ENCODE assay signal across 17 cellular contexts in genomic region chr11:16881766-16882165, GRCh38.
DNase-seq lines count a peak whose midpoint lies in the region; ATAC-seq and TF ChIP-seq lines count a peak whose summit lies in the region.
"Had no signal": no experiment of that assay in that cellular context is flagged by ENCODE, and none has a peak within 500 bp of the region (broad histone marks: within the 10 kb centered on the region; RNA-seq: fewer than 3 reads in every experiment).

No MANE protein-coding gene starts in this region.

- H3K9me3 Mint-ChIP-seq in neural progenitor cell = no peaks in the 10 kb centered on the region
- H3K9me3 Mint-ChIP-seq: activated naive CD4-positive, alpha-beta T cell treated with anti-CD3 and anti-CD28 coated beads, Interleukin-2, amount 50 U/mL, for 72 hours had no signal

- ATAC-seq in GM18498 (IDR thresholded peaks at IDR 0.05; ENCODE audit: unreplicated experiment) (peak; percentile 68), GM21576 (IDR thresholded peaks at IDR 0.05; ENCODE audit: unreplicated experiment) (peak; percentile 50), PC-3 (no peak), GM19397 (IDR thresholded peaks at IDR 0.05; ENCODE audit: unreplicated experiment) (no peak), GM21528 (IDR thresholded peaks at IDR 0.05; ENCODE audit: low FRiP score, unreplicated experiment) (no peak)

- no peak for TF ChIP-seq CTCF in PC-3 (conservative IDR thresholded peaks at IDR 0.05; ENCODE audit: low read depth, low read length)
- no peak for TF ChIP-seq CTCF in neural progenitor cell (IDR thresholded peaks at IDR 0.05)

- H4K20me1 ChIP-seq in PC-3 (ENCODE audit: low read length) (no peaks in the 10 kb centered on the region), neural progenitor cell (ENCODE audit: low read depth) (no peaks in the 10 kb centered on the region)

- H3K9me3 ChIP-seq in PC-3 (ENCODE audit: low read length) = no peaks in the 10 kb centered on the region
- H3K9me3 ChIP-seq in neural progenitor cell (ENCODE audit: low read depth) = no peaks in the 10 kb centered on the region
- H3K9me3 ChIP-seq: right lobe of liver had no signal

- H3K4me1 ChIP-seq in PC-3 (ENCODE audit: insufficient read depth, low read length) (peaks cover 32% of the 10 kb centered on the region), neural progenitor cell (peaks cover 29% of the 10 kb centered on the region)
- H3K4me1 ChIP-seq: right lobe of liver had no signal

- H2AFZ ChIP-seq in PC-3 (ENCODE audit: low read length) (no peak overlapping the region), neural progenitor cell (replicated peaks) (no peak overlapping the region)

- H3F3A ChIP-seq in PC-3 (ENCODE audit: low read length, unreplicated experiment) (no peaks in the 10 kb centered on the region), neural progenitor cell (ENCODE audit: low read depth) (peaks cover 14% of the 10 kb centered on the region)

- CTCF ChIA-PET in PC-3 (lab: Charles Lee) = interaction anchor here (2.1 kb wide), 1 partner anchor 62 kb away, joined by 20 read pairs; no protein-coding TSS in a partner anchor

- H3K4me3 Mint-ChIP-seq in neural progenitor cell = no peak overlapping the region

- H3K27me3 ChIP-seq in PC-3 (ENCODE audit: low read length) = no peaks in the 10 kb centered on the region
- no peaks in the 10 kb centered on the region for H3K27me3 ChIP-seq in neural progenitor cell
- H3K27me3 ChIP-seq: right lobe of liver had no signal

- H3K79me2 ChIP-seq in PC-3 (ENCODE audit: low read length) = peaks cover 20% of the 10 kb centered on the region
- H3K79me2 ChIP-seq in neural progenitor cell (ENCODE audit: low read depth) = peaks cover 3% of the 10 kb centered on the region

- BruUV-seq in PC-3 (replicated peaks; lab: Mats Ljungman, UMichigan) = no TSS peak

- H3K9ac ChIP-seq in PC-3 (ENCODE audit: low read length) = no peak overlapping the region
- no peak overlapping the region for H3K9ac ChIP-seq in neural progenitor cell

- H3K27me3 Mint-ChIP-seq in neural progenitor cell (ENCODE audit: insufficient read depth, low read depth) = peaks cover 7% of the 10 kb centered on the region

- H3K4me1 Mint-ChIP-seq in neural progenitor cell = peaks cover 9% of the 10 kb centered on the region

- H3K36me3 Mint-ChIP-seq in neural progenitor cell = no peaks in the 10 kb centered on the region
- H3K36me3 Mint-ChIP-seq: activated naive CD4-positive, alpha-beta T cell treated with anti-CD3 and anti-CD28 coated beads, Interleukin-2, amount 50 U/mL, for 72 hours; brain had no signal

- no peaks in the 10 kb centered on the region for H3K9me2 ChIP-seq in PC-3 (replicated peaks; ENCODE audit: low read length)

- no peak overlapping the region for H3K27ac Mint-ChIP-seq in neural progenitor cell

- intact Hi-C loops in PC-3 (cut with micrococcal nuclease) = loop anchor here (1.0 to 5.0 kb wide), 3 partner anchors 39 to 249 kb away; no protein-coding TSS in a partner anchor

- H3K4me3 ChIP-seq in PC-3 (ENCODE audit: low read length) (no peak overlapping the region; the same call in 1 of the 2 replicates), neural progenitor cell (no peak overlapping the region)
- H3K4me3 ChIP-seq: dorsolateral prefrontal cortex, right lobe of liver had no signal

- DNase-seq in PC-3 = no peak
- DNase-seq in neural progenitor cell (ENCODE audit: low spot score) = no peak
- DNase-seq in LoVo (ENCODE audit: low spot score) = no peak
- DNase-seq in activated CD4-positive, alpha-beta T cell treated with anti-CD3 and anti-CD28 coated beads, Interleukin-2, amount 50 U/mL, for 48 hours = no peak
- DNase-seq: activated CD4-positive, alpha-beta T cell treated with anti-CD3 and anti-CD28 coated beads for 4 hours; COR-L47; MV-4-11; stimulated activated CD4-positive, alpha-beta T cell treated with anti-CD3 and anti-CD28 coated beads, Interleukin-4, amount 100 ng/mL, for 1 hour; T1000 had no signal

- H3K4me2 ChIP-seq in PC-3 (ENCODE audit: low read length) (peak overlapping the region; percentile 54), neural progenitor cell (no peak overlapping the region)

- H3K36me3 ChIP-seq in PC-3 (ENCODE audit: low read depth, low read length) (no peaks in the 10 kb centered on the region), neural progenitor cell (no peaks in the 10 kb centered on the region)
- H3K36me3 ChIP-seq: right lobe of liver had no signal

- POLR2A ChIA-PET in PC-3 (lab: Charles Lee; ENCODE audit: unreplicated experiment) = no interaction called here

- 0 out of 2 replicates have a peak overlapping the region, but pooled peaks have one; percentile 4 for H3K27ac ChIP-seq in PC-3 (ENCODE audit: low read length)
- peak overlapping the region; percentile 26 for H3K27ac ChIP-seq in neural progenitor cell
- H3K27ac ChIP-seq: dorsolateral prefrontal cortex, right lobe of liver had no signal

Comparison
In these comparisons a context has a peak if more than half of its experiments do, and no peak if none do; other contexts are left out.
1. ATAC-seq: peak in GM18498 (single experiment) and GM21576 (single experiment); none in PC-3 (single experiment), GM19397 (single experiment) and GM21528 (single experiment).